ENCODE assay signal across 1 cellular context in genomic region chr3:182937293-182938051, GRCh38.
TF ChIP-seq lines count a peak whose summit lies in the region.

No MANE protein-coding gene starts in this region.

TF ChIP-seq in GM12878, 131 proteins besides CTCF, POLR2A, EP300 and RAD21 (continued from another document):
- TF ChIP-seq ATF2 (IDR thresholded peaks at IDR 0.05; ENCODE audit: low read length) (no peak), IKZF2 (IDR thresholded peaks at IDR 0.05) (peak; percentile 30 to 41; a peak in 1 of 4 replicates), PBX3 (IDR thresholded peaks at IDR 0.05; ENCODE audit: insufficient replicate concordance, low read depth, low read length) (no peak), RELA (IDR thresholded peaks at IDR 0.05; ENCODE audit: borderline replicate concordance, partially characterized antibody) (no peak), IKZF1 (conservative IDR thresholded peaks at IDR 0.05) (peak; percentile 45), ZNF274 (IDR thresholded peaks at IDR 0.05; ENCODE audit: insufficient read depth, insufficient read length) (no peak), SMC3 (IDR thresholded peaks at IDR 0.05; ENCODE audit: borderline replicate concordance, low read length) (no peak), HDGF (IDR thresholded peaks at IDR 0.05) (no peak), EED (IDR thresholded peaks at IDR 0.05; ENCODE audit: low read depth) (no peak), CREM (IDR thresholded peaks at IDR 0.05; ENCODE audit: low read depth) (no peak), NR2F1 (conservative IDR thresholded peaks at IDR 0.05) (0 out of 2 replicates have a peak, but pooled peaks have one; percentile 17), JUND (IDR thresholded peaks at IDR 0.05; ENCODE audit: low read depth, low read length) (no peak), ZNF622 (IDR thresholded peaks at IDR 0.05) (no peak), USF2 (IDR thresholded peaks at IDR 0.05; ENCODE audit: borderline replicate concordance, low read depth, low read length) (no peak), FOXK2 (IDR thresholded peaks at IDR 0.05) (no peak), ZSCAN29 (IDR thresholded peaks at IDR 0.05) (no peak), MEF2B (IDR thresholded peaks at IDR 0.05; ENCODE audit: partially characterized antibody, poor library complexity, severe bottlenecking) (peak; percentile 31), BCL11A (IDR thresholded peaks at IDR 0.05; ENCODE audit: low read depth, low read length) (peak; percentile 30; the same call in 1 of the 2 replicates), ATF3 (IDR thresholded peaks at IDR 0.05; ENCODE audit: borderline replicate concordance, extremely low read depth, low read depth, low read length) (no peak), ZNF207 (IDR thresholded peaks at IDR 0.05; ENCODE audit: borderline replicate concordance) (no peak), RUNX3 (IDR thresholded peaks at IDR 0.05; ENCODE audit: low read length) (peak; percentile 87), CEBPB (IDR thresholded peaks at IDR 0.05; ENCODE audit: borderline replicate concordance in 1 of 2, low read depth in 2 of 2, low read length in 2 of 2) (no peak), E4F1 (IDR thresholded peaks at IDR 0.05; ENCODE audit: borderline replicate concordance, partially characterized antibody) (no peak), KAT2A (conservative IDR thresholded peaks at IDR 0.05; ENCODE audit: control insufficient read depth, low read depth, low read length) (no peak), ETV6 (conservative IDR thresholded peaks at IDR 0.05 in 1 of 2, IDR thresholded peaks at IDR 0.05 in 1 of 2; ENCODE audit: borderline replicate concordance in 1 of 2, low read depth in 1 of 2) (no peak), PAX5 (IDR thresholded peaks at IDR 0.05; ENCODE audit: borderline replicate concordance, low read depth, low read length) (no peak), SREBF1 (IDR thresholded peaks at IDR 0.05; ENCODE audit: low read length) (no peak), ZNF217 (IDR thresholded peaks at IDR 0.05) (no peak), SPI1 (IDR thresholded peaks at IDR 0.05; ENCODE audit: borderline replicate concordance, insufficient read depth, low read depth, low read length) (peak; percentile 48; the same call in 1 of the 2 replicates), CHD4 (IDR thresholded peaks at IDR 0.05) (no peak)
- TF ChIP-seq, protein P1, sequence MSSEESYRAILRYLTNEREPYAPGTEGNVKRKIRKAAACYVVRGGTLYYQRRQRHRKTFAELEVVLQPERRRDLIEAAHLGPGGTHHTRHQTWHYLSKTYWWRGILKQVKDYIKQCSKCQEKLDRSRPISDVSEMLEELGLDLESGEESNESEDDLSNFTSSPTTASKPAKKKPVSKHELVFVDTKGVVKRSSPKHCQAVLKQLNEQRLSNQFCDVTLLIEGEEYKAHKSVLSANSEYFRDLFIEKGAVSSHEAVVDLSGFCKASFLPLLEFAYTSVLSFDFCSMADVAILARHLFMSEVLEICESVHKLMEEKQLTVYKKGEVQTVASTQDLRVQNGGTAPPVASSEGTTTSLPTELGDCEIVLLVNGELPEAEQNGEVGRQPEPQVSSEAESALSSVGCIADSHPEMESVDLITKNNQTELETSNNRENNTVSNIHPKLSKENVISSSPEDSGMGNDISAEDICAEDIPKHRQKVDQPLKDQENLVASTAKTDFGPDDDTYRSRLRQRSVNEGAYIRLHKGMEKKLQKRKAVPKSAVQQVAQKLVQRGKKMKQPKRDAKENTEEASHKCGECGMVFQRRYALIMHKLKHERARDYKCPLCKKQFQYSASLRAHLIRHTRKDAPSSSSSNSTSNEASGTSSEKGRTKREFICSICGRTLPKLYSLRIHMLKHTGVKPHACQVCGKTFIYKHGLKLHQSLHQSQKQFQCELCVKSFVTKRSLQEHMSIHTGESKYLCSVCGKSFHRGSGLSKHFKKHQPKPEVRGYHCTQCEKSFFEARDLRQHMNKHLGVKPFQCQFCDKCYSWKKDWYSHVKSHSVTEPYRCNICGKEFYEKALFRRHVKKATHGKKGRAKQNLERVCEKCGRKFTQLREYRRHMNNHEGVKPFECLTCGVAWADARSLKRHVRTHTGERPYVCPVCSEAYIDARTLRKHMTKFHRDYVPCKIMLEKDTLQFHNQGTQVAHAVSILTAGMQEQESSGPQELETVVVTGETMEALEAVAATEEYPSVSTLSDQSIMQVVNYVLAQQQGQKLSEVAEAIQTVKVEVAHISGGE (CRISPR knock-in tag; IDR thresholded peaks at IDR 0.05) = no peak
- TF ChIP-seq, protein P2, sequence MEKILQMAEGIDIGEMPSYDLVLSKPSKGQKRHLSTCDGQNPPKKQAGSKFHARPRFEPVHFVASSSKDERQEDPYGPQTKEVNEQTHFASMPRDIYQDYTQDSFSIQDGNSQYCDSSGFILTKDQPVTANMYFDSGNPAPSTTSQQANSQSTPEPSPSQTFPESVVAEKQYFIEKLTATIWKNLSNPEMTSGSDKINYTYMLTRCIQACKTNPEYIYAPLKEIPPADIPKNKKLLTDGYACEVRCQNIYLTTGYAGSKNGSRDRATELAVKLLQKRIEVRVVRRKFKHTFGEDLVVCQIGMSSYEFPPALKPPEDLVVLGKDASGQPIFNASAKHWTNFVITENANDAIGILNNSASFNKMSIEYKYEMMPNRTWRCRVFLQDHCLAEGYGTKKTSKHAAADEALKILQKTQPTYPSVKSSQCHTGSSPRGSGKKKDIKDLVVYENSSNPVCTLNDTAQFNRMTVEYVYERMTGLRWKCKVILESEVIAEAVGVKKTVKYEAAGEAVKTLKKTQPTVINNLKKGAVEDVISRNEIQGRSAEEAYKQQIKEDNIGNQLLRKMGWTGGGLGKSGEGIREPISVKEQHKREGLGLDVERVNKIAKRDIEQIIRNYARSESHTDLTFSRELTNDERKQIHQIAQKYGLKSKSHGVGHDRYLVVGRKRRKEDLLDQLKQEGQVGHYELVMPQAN (conservative IDR thresholded peaks at IDR 0.05) = no peak
- TF ChIP-seq, protein P3, sequence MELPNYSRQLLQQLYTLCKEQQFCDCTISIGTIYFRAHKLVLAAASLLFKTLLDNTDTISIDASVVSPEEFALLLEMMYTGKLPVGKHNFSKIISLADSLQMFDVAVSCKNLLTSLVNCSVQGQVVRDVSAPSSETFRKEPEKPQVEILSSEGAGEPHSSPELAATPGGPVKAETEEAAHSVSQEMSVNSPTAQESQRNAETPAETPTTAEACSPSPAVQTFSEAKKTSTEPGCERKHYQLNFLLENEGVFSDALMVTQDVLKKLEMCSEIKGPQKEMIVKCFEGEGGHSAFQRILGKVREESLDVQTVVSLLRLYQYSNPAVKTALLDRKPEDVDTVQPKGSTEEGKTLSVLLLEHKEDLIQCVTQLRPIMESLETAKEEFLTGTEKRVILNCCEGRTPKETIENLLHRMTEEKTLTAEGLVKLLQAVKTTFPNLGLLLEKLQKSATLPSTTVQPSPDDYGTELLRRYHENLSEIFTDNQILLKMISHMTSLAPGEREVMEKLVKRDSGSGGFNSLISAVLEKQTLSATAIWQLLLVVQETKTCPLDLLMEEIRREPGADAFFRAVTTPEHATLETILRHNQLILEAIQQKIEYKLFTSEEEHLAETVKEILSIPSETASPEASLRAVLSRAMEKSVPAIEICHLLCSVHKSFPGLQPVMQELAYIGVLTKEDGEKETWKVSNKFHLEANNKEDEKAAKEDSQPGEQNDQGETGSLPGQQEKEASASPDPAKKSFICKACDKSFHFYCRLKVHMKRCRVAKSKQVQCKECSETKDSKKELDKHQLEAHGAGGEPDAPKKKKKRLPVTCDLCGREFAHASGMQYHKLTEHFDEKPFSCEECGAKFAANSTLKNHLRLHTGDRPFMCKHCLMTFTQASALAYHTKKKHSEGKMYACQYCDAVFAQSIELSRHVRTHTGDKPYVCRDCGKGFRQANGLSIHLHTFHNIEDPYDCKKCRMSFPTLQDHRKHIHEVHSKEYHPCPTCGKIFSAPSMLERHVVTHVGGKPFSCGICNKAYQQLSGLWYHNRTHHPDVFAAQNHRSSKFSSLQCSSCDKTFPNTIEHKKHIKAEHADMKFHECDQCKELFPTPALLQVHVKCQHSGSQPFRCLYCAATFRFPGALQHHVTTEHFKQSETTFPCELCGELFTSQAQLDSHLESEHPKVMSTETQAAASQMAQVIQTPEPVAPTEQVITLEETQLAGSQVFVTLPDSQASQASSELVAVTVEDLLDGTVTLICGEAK (IDR thresholded peaks at IDR 0.05; ENCODE audit: borderline replicate concordance) = no peak
